19 cellular contexts compared by ENCODE assay signal in the genomic region with DNA sequence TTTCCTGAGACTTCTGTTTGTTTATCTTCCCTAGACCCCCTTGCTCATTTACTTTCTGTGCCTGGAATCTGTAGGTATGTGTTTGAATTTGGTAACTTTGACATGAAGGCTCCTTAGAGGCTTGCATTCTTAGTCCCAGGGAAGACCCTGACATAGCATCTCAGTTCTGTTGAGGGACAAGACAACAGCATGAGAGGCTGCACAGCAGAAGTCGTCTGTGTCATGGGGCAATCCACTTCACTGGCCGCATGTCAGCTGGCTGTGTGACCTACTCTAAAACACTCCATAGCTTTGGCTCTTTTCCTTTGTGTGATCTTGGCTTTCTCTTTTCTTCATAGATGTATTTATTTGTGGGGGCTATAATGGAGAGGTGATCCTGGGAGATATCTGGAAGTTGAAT. TPM values are rescaled to one million over a fixed set of nuclear protein-coding genes. Genes with fewer than 3 reads are reported as not detected.
DNase-seq lines count a peak whose midpoint lies in the region; ATAC-seq and TF ChIP-seq lines count a peak whose summit lies in the region.
"Had no signal": no experiment of that assay in that cellular context is flagged by ENCODE, and none has a peak within 500 bp of the region (broad histone marks: within the 10 kb centered on the region; RNA-seq: fewer than 3 reads in every experiment).

No MANE protein-coding gene starts in this region.

- ATAC-seq in left ventricle myocardium superior (no peak), Right ventricle myocardium superior (ENCODE audit: poor library complexity) (no peak)
- ATAC-seq: A549, GM23338 had no signal

- intact Hi-C loops in left ventricle myocardium superior (cut with micrococcal nuclease) = no loop called here
- intact Hi-C loops in Right ventricle myocardium superior (cut with DNase I) = no loop called here

- H3K4me3 Mint-ChIP-seq in mesothelial cell of epicardium (no peak overlapping the region), nephron progenitor cell (no peak overlapping the region)
- H3K4me3 Mint-ChIP-seq: CD14-positive monocyte; CD4-positive, alpha-beta T cell; GM23338 had no signal

- H3K27me3 Mint-ChIP-seq in mesothelial cell of epicardium (ENCODE audit: low read depth) (no peaks in the 10 kb centered on the region), nephron progenitor cell (ENCODE audit: low read depth, poor library complexity) (no peaks in the 10 kb centered on the region)
- H3K27me3 Mint-ChIP-seq: CD4-positive, alpha-beta T cell had no signal

- peaks cover 40% of the 10 kb centered on the region for H3K4me1 Mint-ChIP-seq in mesothelial cell of epicardium
- peaks cover 16% of the 10 kb centered on the region for H3K4me1 Mint-ChIP-seq in nephron progenitor cell
- H3K4me1 Mint-ChIP-seq: CD14-positive monocyte had no signal

- peaks cover 50% of the 10 kb centered on the region for H3K36me3 Mint-ChIP-seq in mesothelial cell of epicardium
- H3K36me3 Mint-ChIP-seq in nephron progenitor cell (ENCODE audit: low read depth) = peaks cover 84% of the 10 kb centered on the region

- H3K27ac Mint-ChIP-seq in mesothelial cell of epicardium (peak overlapping the region; percentile 72), nephron progenitor cell (peak overlapping the region; percentile 51)
- H3K27ac Mint-ChIP-seq: CD4-positive, alpha-beta T cell; GM23338 had no signal

- no peaks in the 10 kb centered on the region for H3K9me3 Mint-ChIP-seq in mesothelial cell of epicardium
- no peaks in the 10 kb centered on the region for H3K9me3 Mint-ChIP-seq in nephron progenitor cell
- H3K9me3 Mint-ChIP-seq: CD14-positive monocyte; CD4-positive, alpha-beta T cell; GM23338 had no signal

- DNase-seq in left ventricle myocardium superior (peak; percentile 44), Right ventricle myocardium superior (no peak), mesothelial cell of epicardium (ENCODE audit: low spot score in 2 of 2, unreplicated experiment in 2 of 2) (no peak), nephron progenitor cell (no peak), NCI-H2196 treated with DMSO at 0.1 percent for 48 hours (lab: John Stamatoyannopoulos, UW; ENCODE audit: unreplicated experiment) (no peak), 8988T (no peak)
- DNase-seq: ACHN; AML-193; BE2C; Calu3; CD4-positive, alpha-beta T cell; COR-L47; DMS53; DMS79 treated with DMSO at 0.1 percent for 48 hours; GF-D8; HCEC 1CT had no signal

- TF ChIP-seq CTCF in mesothelial cell of epicardium (IDR thresholded peaks at IDR 0.05; ENCODE audit: unreplicated experiment) = no peak
- no peak for TF ChIP-seq CTCF in nephron progenitor cell (IDR thresholded peaks at IDR 0.05)

RNA-seq across cellular contexts. Expression of a gene that starts 58.8 kb away (rescaled TPM):
- total RNA-seq in left ventricle myocardium superior = 24.3 TPM
- total RNA-seq in Right ventricle myocardium superior = 24.1 TPM
- 44.4 to 50.4 TPM (median 45.9 TPM) in 3 replicates for total RNA-seq in mesothelial cell of epicardium
